Comparison of ENCODE assay signal across 8 cellular contexts in genomic region chr15:67174864-67175573, GRCh38.
DNase-seq lines count a peak whose midpoint lies in the region; ATAC-seq, FAIRE-seq and TF ChIP-seq lines count a peak whose summit lies in the region.

No MANE protein-coding gene starts in this region.

- peaks cover 81% of the 10 kb centered on the region for H3K4me1 ChIP-seq in PC-3 (ENCODE audit: insufficient read depth, low read length)
- H3K4me1 ChIP-seq in H1 (replicated peaks in 1 of 4; ENCODE audit: control insufficient read depth in 3 of 4, insufficient read depth in 4 of 4, low read length in 3 of 4), result peaks cover 4 to 23% (median 11%) of the 10 kb centered on the region in 4 experiments

- H3K9me2 ChIP-seq in PC-3 (replicated peaks; ENCODE audit: low read length), result no peaks in the 10 kb centered on the region

- TF ChIP-seq CTCF in PC-3 (conservative IDR thresholded peaks at IDR 0.05; ENCODE audit: low read depth, low read length) (no peak), H1 (IDR thresholded peaks at IDR 0.05; ENCODE audit: control extremely low read depth in 1 of 3, insufficient read depth in 1 of 3, low read depth in 1 of 3, low read length in 3 of 3) (no peak)

- peak; percentile 81 for DNase-seq in ELR (ENCODE audit: low read depth)
- peak; percentile 94 for DNase-seq in PC-3
- no peak for DNase-seq in H1 (ENCODE audit: low read depth in 1 of 2, low spot score in 2 of 2)
- peak; percentile 97 for DNase-seq in renal cortical epithelial cell (ENCODE audit: low read depth)
- no peak for DNase-seq in midbrain (lab: John Stamatoyannopoulos, UW)
- no peak for DNase-seq in central memory CD4-positive, alpha-beta T cell
- no peak for DNase-seq in effector CD4-positive, alpha-beta T cell

- no peak for FAIRE-seq in H1 (lab: Jason Lieb, UNC)

- H3K9ac ChIP-seq in PC-3 (ENCODE audit: low read length) (peak overlapping the region; percentile 62), H1 (replicated peaks in 1 of 4; ENCODE audit: extremely low read depth in 1 of 4, low read depth in 3 of 4, low read length in 3 of 4) (no peak overlapping the region)

- ATAC-seq in PC-3 (peak; percentile 79), HG02885 (IDR thresholded peaks at IDR 0.05; ENCODE audit: poor library complexity, unreplicated experiment) (no peak)

- 0 out of 2 replicates have a peak overlapping the region, but pooled peaks have one; percentile 78 for H2BK12ac ChIP-seq in H1 (ENCODE audit: low read depth, low read length)

- H3K79me2 ChIP-seq in PC-3 (ENCODE audit: low read length) (peaks cover 66% of the 10 kb centered on the region), H1 (ENCODE audit: control insufficient read depth in 1 of 2, insufficient read depth in 2 of 2, low read length in 2 of 2) (no peaks in the 10 kb centered on the region)

- TSS peak; percentile 31 for BruUV-seq in PC-3 (replicated peaks; lab: Mats Ljungman, UMichigan)

- no peak for TF ChIP-seq POLR2A in H1 (IDR thresholded peaks at IDR 0.05; ENCODE audit: control extremely low read depth in 1 of 2, low read depth in 2 of 2, low read length in 2 of 2)

- WGBS in H1 (ENCODE audit: extremely low coverage in 1 of 2, insufficient coverage in 1 of 2, insufficient read length in 1 of 2, insufficient replicate concordance in 2 of 2, low coverage in 1 of 2, low lambda C conversion rate in 2 of 2, missing lambda C conversion rate in 1 of 2), 2 experiments, result 79% methylated on average over 9 of the region's 9 CpGs; no CpG with 5 or more reads in 1 of the 2 experiments

- H3K9me3 ChIP-seq in PC-3 (ENCODE audit: low read length), result no peaks in the 10 kb centered on the region
- H3K9me3 ChIP-seq in H1 (ENCODE audit: insufficient read depth in 2 of 2, low read depth in 1 of 2, low read length in 1 of 2), result no peaks in the 10 kb centered on the region

- CTCF ChIA-PET in PC-3 (lab: Charles Lee), result no interaction called here
- CTCF ChIA-PET in H1 (lab: Charles Lee; ENCODE audit: partially characterized antibody), result interaction anchor here (1.1 to 1.8 kb wide), 4 partner anchors 8 to 229 kb away, joined by 3 to 8 read pairs (median 4); no protein-coding TSS in a partner anchor

- H2BK120ac ChIP-seq in H1 (replicated peaks; ENCODE audit: low read depth, low read length), result no peak overlapping the region

- H4K91ac ChIP-seq in H1 (replicated peaks; ENCODE audit: insufficient read length, low read length), result no peak overlapping the region

- H2AFZ ChIP-seq in PC-3 (ENCODE audit: low read length) (no peak overlapping the region), H1 (ENCODE audit: low read length) (no peak overlapping the region)

- H3K36me3 ChIP-seq in PC-3 (ENCODE audit: low read depth, low read length) (peaks cover 73% of the 10 kb centered on the region), H1 (ENCODE audit: control insufficient read depth in 2 of 4, insufficient read depth in 4 of 4, low read length in 3 of 4) (no peaks in the 10 kb centered on the region)

- H3K4me2 ChIP-seq in PC-3 (ENCODE audit: low read length) (peak overlapping the region; percentile 61), H1 (ENCODE audit: insufficient read depth in 1 of 2, low read depth in 2 of 2, low read length in 2 of 2) (no peak overlapping the region)

- H3K23me2 ChIP-seq in H1 (ENCODE audit: low read depth, low read length), result no peaks in the 10 kb centered on the region

- no peak overlapping the region for H2AK5ac ChIP-seq in H1 (ENCODE audit: low read depth, low read length)

- H3K56ac ChIP-seq in H1 (replicated peaks; ENCODE audit: insufficient read length, low read depth, low read length), result no peak overlapping the region

- H3K14ac ChIP-seq in H1 (ENCODE audit: insufficient read length), result no peak overlapping the region

- intact Hi-C loops in PC-3 (cut with micrococcal nuclease), result loop anchor here (1.0 to 2.0 kb wide), 3 partner anchors 25 to 101 kb away; no protein-coding TSS in a partner anchor

- H3K18ac ChIP-seq in H1 (ENCODE audit: extremely low read depth, low read length), result peak overlapping the region; percentile 42; the same call in 1 of the 2 replicates

- H3K27ac ChIP-seq in PC-3 (ENCODE audit: low read length), result peak overlapping the region; percentile 93
- no peak overlapping the region for H3K27ac ChIP-seq in H1 (ENCODE audit: low read depth, low read length)

- H3K4ac ChIP-seq in H1 (replicated peaks; ENCODE audit: insufficient read length, low read depth, low read length), result no peak overlapping the region

- peak overlapping the region; percentile 52 for H2BK5ac ChIP-seq in H1 (ENCODE audit: low read depth, low read length)

- no peak for TF ChIP-seq RAD21 in H1 (IDR thresholded peaks at IDR 0.05 in 1 of 2, conservative IDR thresholded peaks at IDR 0.05 in 1 of 2; ENCODE audit: low read depth in 2 of 2, low read length in 2 of 2)

- no peaks in the 10 kb centered on the region for H4K20me1 ChIP-seq in PC-3 (ENCODE audit: low read length)
- H4K20me1 ChIP-seq in H1 (replicated peaks in 1 of 2; ENCODE audit: control insufficient read depth in 1 of 2, insufficient read depth in 2 of 2, low read length in 2 of 2), result peaks cover 0 to 1% of the 10 kb centered on the region in 2 experiments

- POLR2A ChIA-PET in PC-3 (lab: Charles Lee; ENCODE audit: unreplicated experiment), result interaction anchor here (0.5 to 0.7 kb wide), 5 partner anchors 21 to 473 kb away, joined by 3 to 4 read pairs (median 3); partner anchors contain the start of gene SMAD6
- POLR2A ChIA-PET in H1 (lab: Charles Lee; ENCODE audit: partially characterized antibody), result interaction anchor here (0.8 to 1.7 kb wide), 3 partner anchors 8 to 28 kb away, joined by 3 to 4 read pairs (median 3); no protein-coding TSS in a partner anchor

- no peak overlapping the region for H4K8ac ChIP-seq in H1 (ENCODE audit: extremely low read depth, insufficient read depth, low read length)

- peaks cover 11% of the 10 kb centered on the region for H3F3A ChIP-seq in PC-3 (ENCODE audit: low read length, unreplicated experiment)

- peaks cover 2% of the 10 kb centered on the region; the same call in 1 of the 2 replicates for H3K79me1 ChIP-seq in H1 (ENCODE audit: low read depth, low read length)

- H4K5ac ChIP-seq in H1 (ENCODE audit: insufficient read length, low read depth, low read length), result no peak overlapping the region

- H3K4me3 ChIP-seq in PC-3 (ENCODE audit: low read length) (no peak overlapping the region), H1 (ENCODE audit: extremely low read depth in 1 of 4, insufficient read depth in 2 of 4, low read depth in 3 of 4, low read length in 4 of 4) (no peak overlapping the region)

- peak overlapping the region; percentile 2; the same call in 1 of the 2 replicates for H2BK15ac ChIP-seq in H1 (ENCODE audit: low read length)

- H2BK20ac ChIP-seq in H1 (ENCODE audit: low read length), result 0 out of 2 replicates have a peak overlapping the region, but pooled peaks have one; percentile 72

- TF ChIP-seq EP300 in H1 (IDR thresholded peaks at IDR 0.05; ENCODE audit: borderline replicate concordance in 1 of 2, low read depth in 2 of 2, low read length in 2 of 2), result no peak

- H3K23ac ChIP-seq in H1 (ENCODE audit: insufficient read length), result no peak overlapping the region

- H3K27me3 ChIP-seq in PC-3 (ENCODE audit: low read length) (no peaks in the 10 kb centered on the region), H1 (replicated peaks in 1 of 4; ENCODE audit: control insufficient read depth in 3 of 4, extremely low read depth in 1 of 4, insufficient read depth in 3 of 4, low read length in 3 of 4) (no peaks in the 10 kb centered on the region)

TF ChIP-seq in H1, 55 proteins besides CTCF, POLR2A, EP300 and RAD21:
- TF ChIP-seq SIX5 (IDR thresholded peaks at IDR 0.05; ENCODE audit: low read depth, low read length) (no peak), ATF3 (IDR thresholded peaks at IDR 0.05; ENCODE audit: insufficient read depth, low read depth, low read length) (no peak), FOSL1 (IDR thresholded peaks at IDR 0.05; ENCODE audit: insufficient read depth, low read depth, low read length) (no peak)

Comparison
In these comparisons a context has a peak if more than half of its experiments do, and no peak if none do; other contexts are left out.
1. DNase-seq: peak in ELR (single experiment), PC-3 (single experiment) and renal cortical epithelial cell (single experiment); none in H1 (0 of 2), midbrain (single experiment), central memory CD4-positive, alpha-beta T cell (single experiment) and effector CD4-positive, alpha-beta T cell (single experiment).